8 cellular contexts compared by ENCODE assay signal in genomic region chr2:218465987-218466633, GRCh38. TPM values are rescaled to one million over a fixed set of nuclear protein-coding genes. Genes with fewer than 3 reads are reported as not detected.
DNase-seq lines count a peak whose midpoint lies in the region; ATAC-seq and TF ChIP-seq lines count a peak whose summit lies in the region.

No MANE protein-coding gene starts in this region.

- no peak for ATAC-seq in HG03460 (IDR thresholded peaks at IDR 0.05; ENCODE audit: unreplicated experiment)

- no peak overlapping the region for H3K4me3 Mint-ChIP-seq in osteocyte (ENCODE audit: unreplicated experiment)

- intact Hi-C loops in posterior cingulate gyrus (cut with DNase I) = loop anchor here (1.0 to 5.0 kb wide), 2 partner anchors 60 to 164 kb away; no protein-coding TSS in a partner anchor

- no peak for TF ChIP-seq POLR2A in erythroblast (IDR thresholded peaks at IDR 0.05; ENCODE audit: low read length)

- no peaks in the 10 kb centered on the region for H3K4me1 Mint-ChIP-seq in osteocyte (ENCODE audit: unreplicated experiment)

- DNase-seq in EH (ENCODE audit: low read depth) (peak; percentile 52), NCI-H460 (ENCODE audit: extremely low read depth, low read depth) (peak; percentile 11), erythroblast (lab: John Stamatoyannopoulos, UW) (peak; percentile 24 to 47), osteocyte (ENCODE audit: extremely low spot score, unreplicated experiment) (no peak), nucleus accumbens (lab: John Stamatoyannopoulos, UW) (no peak), posterior cingulate gyrus (no peak)
- DNase-seq in activated CD4-positive, alpha-beta T cell treated with anti-CD3 and anti-CD28 coated beads for 4 hours = no peak

- TF ChIP-seq CTCF in osteocyte (IDR thresholded peaks at IDR 0.05) = peak; percentile 62

- H3K36me3 Mint-ChIP-seq in osteocyte (ENCODE audit: unreplicated experiment) = peaks cover 16% of the 10 kb centered on the region

- no peaks in the 10 kb centered on the region for H3K27me3 Mint-ChIP-seq in osteocyte (ENCODE audit: unreplicated experiment)

- no peaks in the 10 kb centered on the region for H3K9me3 Mint-ChIP-seq in osteocyte (ENCODE audit: unreplicated experiment)

- peak overlapping the region; percentile 3 for H3K27ac Mint-ChIP-seq in osteocyte (ENCODE audit: unreplicated experiment)

RNA-seq across cellular contexts. Expression of gene VIL1, which starts 47.2 kb away (rescaled TPM):
- total RNA-seq in NCI-H460 (2014; rRNA removed; shearing (Covaris generic)) = 0.02 TPM in 1 of 2 replicates, not detected in the other
- polyA plus RNA-seq in NCI-H460 (2014; cell fraction: nucleus; rRNA removed) = 1.8 TPM in 1 of 2 replicates, not detected in the other
- 0.57 TPM in 1 of 2 replicates, not detected in the other for total RNA-seq in osteocyte

Comparison
In these comparisons a context has a peak if more than half of its experiments do, and no peak if none do; other contexts are left out.
1. DNase-seq: peak in EH (single experiment), NCI-H460 (single experiment) and erythroblast (2 of 2); none in osteocyte (single experiment), nucleus accumbens (0 of 56), posterior cingulate gyrus (0 of 10) and activated CD4-positive, alpha-beta T cell treated with anti-CD3 and anti-CD28 coated beads for 4 hours (0 of 2).